ENCODE assay signal across 1 cellular context in the genomic region with DNA sequence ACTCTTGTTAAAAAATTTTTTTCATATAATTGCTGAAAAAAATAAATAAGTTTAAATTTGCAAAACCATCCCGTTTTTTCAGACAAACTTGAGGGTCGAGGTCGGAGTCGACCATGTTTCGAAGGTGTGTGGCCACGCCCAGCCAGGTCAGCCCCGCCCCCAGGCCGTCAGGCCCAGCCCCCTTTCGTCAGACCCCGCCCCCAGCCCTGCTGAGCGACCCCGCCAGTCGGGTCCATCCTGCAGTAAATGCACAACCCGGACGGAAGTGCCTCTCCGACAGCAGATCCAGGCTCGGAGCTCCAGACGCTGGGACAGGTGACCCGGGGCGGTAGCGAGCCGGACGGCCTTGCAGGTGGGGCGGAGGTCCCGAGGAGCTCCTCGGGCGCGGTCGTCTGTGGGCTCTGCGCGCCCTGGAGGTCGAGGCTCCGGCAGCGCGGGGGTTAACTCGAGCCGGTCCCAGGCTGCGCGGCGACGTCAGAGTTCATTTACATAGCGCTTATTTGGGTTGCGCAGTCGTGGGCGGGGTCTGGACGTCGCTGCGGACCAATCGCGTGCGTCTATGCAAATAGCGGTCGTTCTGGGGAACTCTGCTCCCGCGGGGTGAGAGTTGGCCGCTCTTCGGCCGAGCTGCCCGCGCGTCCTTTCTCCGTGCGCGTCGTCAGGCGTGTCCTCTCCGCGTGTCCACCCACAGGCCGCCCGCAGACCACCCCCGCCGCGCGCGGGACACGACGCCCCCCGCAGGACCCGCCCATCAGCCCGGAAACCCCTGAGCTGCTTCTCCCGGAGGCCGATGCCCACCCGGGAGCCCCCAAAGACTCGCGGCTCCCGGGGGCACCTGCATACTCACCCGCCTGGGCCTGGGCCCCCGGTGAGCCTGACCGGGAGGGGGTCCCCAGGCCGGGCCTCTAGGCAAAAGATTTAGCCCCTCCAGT.
TF ChIP-seq lines count a peak whose summit lies in the region.

A gene with protein sequence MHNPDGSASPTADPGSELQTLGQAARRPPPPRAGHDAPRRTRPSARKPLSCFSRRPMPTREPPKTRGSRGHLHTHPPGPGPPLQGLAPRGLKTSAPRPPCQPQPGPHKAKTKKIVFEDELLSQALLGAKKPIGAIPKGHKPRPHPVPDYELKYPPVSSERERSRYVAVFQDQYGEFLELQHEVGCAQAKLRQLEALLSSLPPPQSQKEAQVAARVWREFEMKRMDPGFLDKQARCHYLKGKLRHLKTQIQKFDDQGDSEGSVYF (plus strand): TSS at position 225 of the 932 bp plus-strand sequence. CDS start 22 bp downstream, at position 247.

TF ChIP-seq in HepG2, 621 proteins besides CTCF, POLR2A, EP300 and RAD21 (continued from another document and continues in another):
- TF ChIP-seq, protein P1, sequence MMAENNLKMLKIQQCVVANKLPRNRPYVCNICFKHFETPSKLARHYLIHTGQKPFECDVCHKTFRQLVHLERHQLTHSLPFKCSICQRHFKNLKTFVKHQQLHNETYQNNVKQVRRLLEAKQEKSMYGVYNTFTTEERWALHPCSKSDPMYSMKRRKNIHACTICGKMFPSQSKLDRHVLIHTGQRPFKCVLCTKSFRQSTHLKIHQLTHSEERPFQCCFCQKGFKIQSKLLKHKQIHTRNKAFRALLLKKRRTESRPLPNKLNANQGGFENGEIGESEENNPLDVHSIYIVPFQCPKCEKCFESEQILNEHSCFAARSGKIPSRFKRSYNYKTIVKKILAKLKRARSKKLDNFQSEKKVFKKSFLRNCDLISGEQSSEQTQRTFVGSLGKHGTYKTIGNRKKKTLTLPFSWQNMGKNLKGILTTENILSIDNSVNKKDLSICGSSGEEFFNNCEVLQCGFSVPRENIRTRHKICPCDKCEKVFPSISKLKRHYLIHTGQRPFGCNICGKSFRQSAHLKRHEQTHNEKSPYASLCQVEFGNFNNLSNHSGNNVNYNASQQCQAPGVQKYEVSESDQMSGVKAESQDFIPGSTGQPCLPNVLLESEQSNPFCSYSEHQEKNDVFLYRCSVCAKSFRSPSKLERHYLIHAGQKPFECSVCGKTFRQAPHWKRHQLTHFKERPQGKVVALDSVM (CRISPR knock-in tag; IDR thresholded peaks at IDR 0.05) = no peak
- no peak for TF ChIP-seq HES4 (CRISPR knock-in tag; IDR thresholded peaks at IDR 0.05; ENCODE audit: borderline replicate concordance)
- TF ChIP-seq ZKSCAN5 (CRISPR knock-in tag; IDR thresholded peaks at IDR 0.05) = no peak
- TF ChIP-seq KAT7 (CRISPR knock-in tag; IDR thresholded peaks at IDR 0.05; ENCODE audit: borderline replicate concordance) = peak; percentile 71; the same call in 1 of the 2 replicates
- TF ChIP-seq ZNF589 (CRISPR knock-in tag; conservative IDR thresholded peaks at IDR 0.05) = no peak
- peak; percentile 78; the same call in 1 of the 2 replicates for TF ChIP-seq ZNF747 (CRISPR knock-in tag; IDR thresholded peaks at IDR 0.05; ENCODE audit: borderline replicate concordance)
- TF ChIP-seq ZNF850 (CRISPR knock-in tag; conservative IDR thresholded peaks at IDR 0.05) = 0 out of 2 replicates have a peak, but pooled peaks have one; percentile 45
- TF ChIP-seq, protein P2, sequence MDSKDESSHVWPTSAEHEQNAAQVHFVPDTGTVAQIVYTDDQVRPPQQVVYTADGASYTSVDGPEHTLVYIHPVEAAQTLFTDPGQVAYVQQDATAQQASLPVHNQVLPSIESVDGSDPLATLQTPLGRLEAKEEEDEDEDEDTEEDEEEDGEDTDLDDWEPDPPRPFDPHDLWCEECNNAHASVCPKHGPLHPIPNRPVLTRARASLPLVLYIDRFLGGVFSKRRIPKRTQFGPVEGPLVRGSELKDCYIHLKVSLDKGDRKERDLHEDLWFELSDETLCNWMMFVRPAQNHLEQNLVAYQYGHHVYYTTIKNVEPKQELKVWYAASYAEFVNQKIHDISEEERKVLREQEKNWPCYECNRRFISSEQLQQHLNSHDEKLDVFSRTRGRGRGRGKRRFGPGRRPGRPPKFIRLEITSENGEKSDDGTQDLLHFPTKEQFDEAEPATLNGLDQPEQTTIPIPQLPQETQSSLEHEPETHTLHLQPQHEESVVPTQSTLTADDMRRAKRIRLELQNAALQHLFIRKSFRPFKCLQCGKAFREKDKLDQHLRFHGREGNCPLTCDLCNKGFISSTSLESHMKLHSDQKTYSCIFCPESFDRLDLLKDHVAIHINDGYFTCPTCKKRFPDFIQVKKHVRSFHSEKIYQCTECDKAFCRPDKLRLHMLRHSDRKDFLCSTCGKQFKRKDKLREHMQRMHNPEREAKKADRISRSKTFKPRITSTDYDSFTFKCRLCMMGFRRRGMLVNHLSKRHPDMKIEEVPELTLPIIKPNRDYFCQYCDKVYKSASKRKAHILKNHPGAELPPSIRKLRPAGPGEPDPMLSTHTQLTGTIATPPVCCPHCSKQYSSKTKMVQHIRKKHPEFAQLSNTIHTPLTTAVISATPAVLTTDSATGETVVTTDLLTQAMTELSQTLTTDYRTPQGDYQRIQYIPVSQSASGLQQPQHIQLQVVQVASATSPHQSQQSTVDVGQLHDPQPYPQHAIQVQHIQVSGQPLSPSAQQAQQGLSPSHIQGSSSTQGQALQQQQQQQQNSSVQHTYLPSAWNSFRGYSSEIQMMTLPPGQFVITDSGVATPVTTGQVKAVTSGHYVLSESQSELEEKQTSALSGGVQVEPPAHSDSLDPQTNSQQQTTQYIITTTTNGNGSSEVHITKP (CRISPR knock-in tag; IDR thresholded peaks at IDR 0.05; ENCODE audit: low read depth) = peak; percentile 88
- TF ChIP-seq, protein P3, sequence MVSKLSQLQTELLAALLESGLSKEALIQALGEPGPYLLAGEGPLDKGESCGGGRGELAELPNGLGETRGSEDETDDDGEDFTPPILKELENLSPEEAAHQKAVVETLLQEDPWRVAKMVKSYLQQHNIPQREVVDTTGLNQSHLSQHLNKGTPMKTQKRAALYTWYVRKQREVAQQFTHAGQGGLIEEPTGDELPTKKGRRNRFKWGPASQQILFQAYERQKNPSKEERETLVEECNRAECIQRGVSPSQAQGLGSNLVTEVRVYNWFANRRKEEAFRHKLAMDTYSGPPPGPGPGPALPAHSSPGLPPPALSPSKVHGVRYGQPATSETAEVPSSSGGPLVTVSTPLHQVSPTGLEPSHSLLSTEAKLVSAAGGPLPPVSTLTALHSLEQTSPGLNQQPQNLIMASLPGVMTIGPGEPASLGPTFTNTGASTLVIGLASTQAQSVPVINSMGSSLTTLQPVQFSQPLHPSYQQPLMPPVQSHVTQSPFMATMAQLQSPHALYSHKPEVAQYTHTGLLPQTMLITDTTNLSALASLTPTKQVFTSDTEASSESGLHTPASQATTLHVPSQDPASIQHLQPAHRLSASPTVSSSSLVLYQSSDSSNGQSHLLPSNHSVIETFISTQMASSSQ (IDR thresholded peaks at IDR 0.05; ENCODE audit: low read depth) = no peak
- TF ChIP-seq, protein P3 (CRISPR knock-in tag; IDR thresholded peaks at IDR 0.05; ENCODE audit: borderline replicate concordance) = peak; percentile 30; the same call in 1 of the 2 replicates
- peak; percentile 44; the same call in 1 of the 2 replicates for TF ChIP-seq ZSCAN20 (CRISPR knock-in tag; IDR thresholded peaks at IDR 0.05; ENCODE audit: borderline replicate concordance)
- peak; percentile 58; the same call in 1 of the 2 replicates for TF ChIP-seq IRF2 (CRISPR knock-in tag; IDR thresholded peaks at IDR 0.05)
- TF ChIP-seq ZNF768 (CRISPR knock-in tag; IDR thresholded peaks at IDR 0.05) = peak; percentile 57; the same call in 1 of the 2 replicates
- no peak for TF ChIP-seq ZNF432 (CRISPR knock-in tag; IDR thresholded peaks at IDR 0.05; ENCODE audit: borderline replicate concordance)
- no peak for TF ChIP-seq FOXK1 (CRISPR knock-in tag; IDR thresholded peaks at IDR 0.05; ENCODE audit: borderline replicate concordance, low read depth)
- TF ChIP-seq RARG (CRISPR knock-in tag; IDR thresholded peaks at IDR 0.05; ENCODE audit: low read depth) = no peak
- TF ChIP-seq ZIK1 (CRISPR knock-in tag; IDR thresholded peaks at IDR 0.05; ENCODE audit: borderline replicate concordance, low read depth) = 0 out of 2 replicates have a peak, but pooled peaks have one; percentile 75
- TF ChIP-seq, protein P4, sequence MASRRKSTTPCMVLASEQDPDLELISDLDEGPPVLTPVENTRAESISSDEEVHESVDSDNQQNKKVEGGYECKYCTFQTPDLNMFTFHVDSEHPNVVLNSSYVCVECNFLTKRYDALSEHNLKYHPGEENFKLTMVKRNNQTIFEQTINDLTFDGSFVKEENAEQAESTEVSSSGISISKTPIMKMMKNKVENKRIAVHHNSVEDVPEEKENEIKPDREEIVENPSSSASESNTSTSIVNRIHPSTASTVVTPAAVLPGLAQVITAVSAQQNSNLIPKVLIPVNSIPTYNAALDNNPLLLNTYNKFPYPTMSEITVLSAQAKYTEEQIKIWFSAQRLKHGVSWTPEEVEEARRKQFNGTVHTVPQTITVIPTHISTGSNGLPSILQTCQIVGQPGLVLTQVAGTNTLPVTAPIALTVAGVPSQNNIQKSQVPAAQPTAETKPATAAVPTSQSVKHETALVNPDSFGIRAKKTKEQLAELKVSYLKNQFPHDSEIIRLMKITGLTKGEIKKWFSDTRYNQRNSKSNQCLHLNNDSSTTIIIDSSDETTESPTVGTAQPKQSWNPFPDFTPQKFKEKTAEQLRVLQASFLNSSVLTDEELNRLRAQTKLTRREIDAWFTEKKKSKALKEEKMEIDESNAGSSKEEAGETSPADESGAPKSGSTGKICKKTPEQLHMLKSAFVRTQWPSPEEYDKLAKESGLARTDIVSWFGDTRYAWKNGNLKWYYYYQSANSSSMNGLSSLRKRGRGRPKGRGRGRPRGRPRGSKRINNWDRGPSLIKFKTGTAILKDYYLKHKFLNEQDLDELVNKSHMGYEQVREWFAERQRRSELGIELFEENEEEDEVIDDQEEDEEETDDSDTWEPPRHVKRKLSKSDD (CRISPR knock-in tag; IDR thresholded peaks at IDR 0.05; ENCODE audit: low read depth) = 0 out of 2 replicates have a peak, but pooled peaks have one; percentile 4
- peak; percentile 48 for TF ChIP-seq HNRNPK (IDR thresholded peaks at IDR 0.05; ENCODE audit: low read depth, low read length, poor library complexity, severe bottlenecking)
- TF ChIP-seq, protein P5, sequence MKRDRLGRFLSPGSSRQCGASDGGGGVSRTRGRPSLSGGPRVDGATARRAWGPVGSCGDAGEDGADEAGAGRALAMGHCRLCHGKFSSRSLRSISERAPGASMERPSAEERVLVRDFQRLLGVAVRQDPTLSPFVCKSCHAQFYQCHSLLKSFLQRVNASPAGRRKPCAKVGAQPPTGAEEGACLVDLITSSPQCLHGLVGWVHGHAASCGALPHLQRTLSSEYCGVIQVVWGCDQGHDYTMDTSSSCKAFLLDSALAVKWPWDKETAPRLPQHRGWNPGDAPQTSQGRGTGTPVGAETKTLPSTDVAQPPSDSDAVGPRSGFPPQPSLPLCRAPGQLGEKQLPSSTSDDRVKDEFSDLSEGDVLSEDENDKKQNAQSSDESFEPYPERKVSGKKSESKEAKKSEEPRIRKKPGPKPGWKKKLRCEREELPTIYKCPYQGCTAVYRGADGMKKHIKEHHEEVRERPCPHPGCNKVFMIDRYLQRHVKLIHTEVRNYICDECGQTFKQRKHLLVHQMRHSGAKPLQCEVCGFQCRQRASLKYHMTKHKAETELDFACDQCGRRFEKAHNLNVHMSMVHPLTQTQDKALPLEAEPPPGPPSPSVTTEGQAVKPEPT (CRISPR knock-in tag; IDR thresholded peaks at IDR 0.05; ENCODE audit: low read depth) = peak; percentile 61; the same call in 1 of the 2 replicates
- TF ChIP-seq, protein P6, sequence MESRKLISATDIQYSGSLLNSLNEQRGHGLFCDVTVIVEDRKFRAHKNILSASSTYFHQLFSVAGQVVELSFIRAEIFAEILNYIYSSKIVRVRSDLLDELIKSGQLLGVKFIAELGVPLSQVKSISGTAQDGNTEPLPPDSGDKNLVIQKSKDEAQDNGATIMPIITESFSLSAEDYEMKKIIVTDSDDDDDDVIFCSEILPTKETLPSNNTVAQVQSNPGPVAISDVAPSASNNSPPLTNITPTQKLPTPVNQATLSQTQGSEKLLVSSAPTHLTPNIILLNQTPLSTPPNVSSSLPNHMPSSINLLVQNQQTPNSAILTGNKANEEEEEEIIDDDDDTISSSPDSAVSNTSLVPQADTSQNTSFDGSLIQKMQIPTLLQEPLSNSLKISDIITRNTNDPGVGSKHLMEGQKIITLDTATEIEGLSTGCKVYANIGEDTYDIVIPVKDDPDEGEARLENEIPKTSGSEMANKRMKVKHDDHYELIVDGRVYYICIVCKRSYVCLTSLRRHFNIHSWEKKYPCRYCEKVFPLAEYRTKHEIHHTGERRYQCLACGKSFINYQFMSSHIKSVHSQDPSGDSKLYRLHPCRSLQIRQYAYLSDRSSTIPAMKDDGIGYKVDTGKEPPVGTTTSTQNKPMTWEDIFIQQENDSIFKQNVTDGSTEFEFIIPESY (CRISPR knock-in tag; IDR thresholded peaks at IDR 0.05) = no peak
- TF ChIP-seq, protein P7, sequence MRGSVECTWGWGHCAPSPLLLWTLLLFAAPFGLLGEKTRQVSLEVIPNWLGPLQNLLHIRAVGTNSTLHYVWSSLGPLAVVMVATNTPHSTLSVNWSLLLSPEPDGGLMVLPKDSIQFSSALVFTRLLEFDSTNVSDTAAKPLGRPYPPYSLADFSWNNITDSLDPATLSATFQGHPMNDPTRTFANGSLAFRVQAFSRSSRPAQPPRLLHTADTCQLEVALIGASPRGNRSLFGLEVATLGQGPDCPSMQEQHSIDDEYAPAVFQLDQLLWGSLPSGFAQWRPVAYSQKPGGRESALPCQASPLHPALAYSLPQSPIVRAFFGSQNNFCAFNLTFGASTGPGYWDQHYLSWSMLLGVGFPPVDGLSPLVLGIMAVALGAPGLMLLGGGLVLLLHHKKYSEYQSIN (CRISPR knock-in tag; IDR thresholded peaks at IDR 0.05; ENCODE audit: borderline replicate concordance) = no peak
- TF ChIP-seq SIN3A (IDR thresholded peaks at IDR 0.05; ENCODE audit: borderline replicate concordance, low read depth, low read length) = no peak
- no peak for TF ChIP-seq GTF2F1 (IDR thresholded peaks at IDR 0.05; ENCODE audit: low read length)
- TF ChIP-seq, protein P8, sequence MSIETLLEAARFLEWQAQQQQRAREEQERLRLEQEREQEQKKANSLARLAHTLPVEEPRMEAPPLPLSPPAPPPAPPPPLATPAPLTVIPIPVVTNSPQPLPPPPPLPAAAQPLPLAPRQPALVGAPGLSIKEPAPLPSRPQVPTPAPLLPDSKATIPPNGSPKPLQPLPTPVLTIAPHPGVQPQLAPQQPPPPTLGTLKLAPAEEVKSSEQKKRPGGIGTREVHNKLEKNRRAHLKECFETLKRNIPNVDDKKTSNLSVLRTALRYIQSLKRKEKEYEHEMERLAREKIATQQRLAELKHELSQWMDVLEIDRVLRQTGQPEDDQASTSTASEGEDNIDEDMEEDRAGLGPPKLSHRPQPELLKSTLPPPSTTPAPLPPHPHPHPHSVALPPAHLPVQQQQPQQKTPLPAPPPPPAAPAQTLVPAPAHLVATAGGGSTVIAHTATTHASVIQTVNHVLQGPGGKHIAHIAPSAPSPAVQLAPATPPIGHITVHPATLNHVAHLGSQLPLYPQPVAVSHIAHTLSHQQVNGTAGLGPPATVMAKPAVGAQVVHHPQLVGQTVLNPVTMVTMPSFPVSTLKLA (IDR thresholded peaks at IDR 0.05) = no peak
